32 cellular contexts compared by ENCODE assay signal in the genomic region with DNA sequence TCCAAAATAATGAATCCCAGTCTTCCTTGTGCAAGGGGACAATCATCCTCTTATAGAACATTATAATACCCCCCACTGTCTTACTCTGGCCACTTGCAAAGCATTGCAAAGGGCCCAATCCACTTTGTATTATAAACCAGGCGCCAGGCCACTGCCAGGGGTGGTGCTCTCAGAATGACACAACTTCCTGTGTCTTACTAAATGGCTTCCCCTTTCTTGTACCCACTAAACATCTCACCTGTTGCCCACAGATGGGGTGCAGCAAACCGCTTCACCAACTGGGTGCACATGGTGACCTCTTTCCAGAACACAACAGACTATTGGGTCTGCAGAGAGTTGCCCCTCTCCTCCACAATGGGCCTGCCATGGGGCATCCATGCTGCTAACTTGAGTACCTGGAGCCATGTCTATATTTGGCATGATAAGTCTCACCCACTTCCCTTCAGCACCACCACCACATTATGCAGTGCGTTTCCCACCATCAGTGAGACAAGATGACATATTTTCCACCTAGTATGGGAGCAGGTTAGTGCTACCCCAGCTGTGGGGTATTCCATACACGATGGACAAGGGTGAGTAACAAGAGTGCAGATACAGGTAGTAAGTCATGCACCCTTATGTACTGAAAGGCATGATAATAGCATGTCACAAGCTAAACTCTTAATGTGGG. TPM values are rescaled to one million over a fixed set of nuclear protein-coding genes. Genes with fewer than 3 reads are reported as not detected.
DNase-seq lines count a peak whose midpoint lies in the region; ATAC-seq, FAIRE-seq and TF ChIP-seq lines count a peak whose summit lies in the region.
"Had no signal": no experiment of that assay in that cellular context is flagged by ENCODE, and none has a peak within 500 bp of the region (broad histone marks: within the 10 kb centered on the region; RNA-seq: fewer than 3 reads in every experiment).

No MANE protein-coding gene starts in this region.

- H3K4me1 ChIP-seq in CD8-positive, alpha-beta memory T cell (ENCODE audit: insufficient read depth, low read length) = no peaks in the 10 kb centered on the region
- H3K4me1 ChIP-seq in HCT116 (ENCODE audit: control insufficient read depth in 1 of 2, insufficient read depth in 2 of 2, low read length in 2 of 2) (no peaks in the 10 kb centered on the region), small intestine (ENCODE audit: control insufficient read depth in 2 of 2, insufficient read depth in 1 of 2, low read depth in 1 of 2, low read length in 1 of 2) (no peaks in the 10 kb centered on the region)
- H3K4me1 ChIP-seq: left lung, parathyroid adenoma, right atrium auricular region, thyroid gland had no signal

- POLR2A ChIA-PET in CD8-positive, alpha-beta memory T cell (lab: Charles Lee) = no interaction called here
- POLR2A ChIA-PET in HCT116 (lab: Charles Lee) = no interaction called here

- H3K27me3 ChIP-seq in CD8-positive, alpha-beta memory T cell (ENCODE audit: insufficient read depth, low read length, poor library complexity, severe bottlenecking) = no peaks in the 10 kb centered on the region
- H3K27me3 ChIP-seq in HCT116 (ENCODE audit: insufficient read depth, low read length) = no peaks in the 10 kb centered on the region
- H3K27me3 ChIP-seq in small intestine (ENCODE audit: control insufficient read depth in 2 of 2, insufficient read depth in 2 of 2, low read length in 2 of 2) = no peaks in the 10 kb centered on the region
- H3K27me3 ChIP-seq: cardiac muscle cell, left lung, right atrium auricular region, thyroid gland had no signal

- no peak overlapping the region for H3K4me2 ChIP-seq in HCT116 (ENCODE audit: low read length)

- peaks cover 11 to 16% (median 14%) of the 10 kb centered on the region in 3 donors for H3K4me1 Mint-ChIP-seq in CD8-positive, alpha-beta memory T cell
- H3K4me1 Mint-ChIP-seq in activated naive CD8-positive, alpha-beta T cell treated with anti-CD3 and anti-CD28 coated beads for 36 hours = peaks cover 5% of the 10 kb centered on the region
- H3K4me1 Mint-ChIP-seq in natural killer cell treated with Interleukin-12 subunit alpha and Interleukin-12 subunit beta and Interleukin-15 and Interleukin-18, amount 100 ng/mL, for 72 hours (ENCODE audit: low read depth in 2 of 2) = peaks cover 9% of the 10 kb centered on the region in 2 donors

- RAD21 ChIA-PET in HCT116 (lab: Charles Lee; ENCODE audit: low non-redundant PET in 1 of 2, low total read pairs in 2 of 2, uncharacterized antibody in 2 of 2, unreplicated experiment in 2 of 2) = no interaction called here

- no peak overlapping the region for H3K4me3 Mint-ChIP-seq in CD8-positive, alpha-beta memory T cell
- H3K4me3 Mint-ChIP-seq in activated naive CD8-positive, alpha-beta T cell treated with anti-CD3 and anti-CD28 coated beads for 36 hours = no peak overlapping the region
- no peak overlapping the region for H3K4me3 Mint-ChIP-seq in natural killer cell treated with Interleukin-12 subunit alpha and Interleukin-12 subunit beta and Interleukin-15 and Interleukin-18, amount 100 ng/mL, for 72 hours
- H3K4me3 Mint-ChIP-seq: activated naive CD4-positive, alpha-beta T cell treated with anti-CD3 and anti-CD28 coated beads, Interleukin-2, amount 10 ng/mL, durations not matched to agents 7 days and 5 days; dendritic cell treated with granulocyte-macrophage colony-stimulating factor and Interleukin-4, amounts not matched to agents 40 ng/mL and 50 ng/mL, for 4 days; stimulated activated naive CD8-positive, alpha-beta T cell treated with anti-CD3 and anti-CD28 coated beads, Interleukin-15, Interleukin-2, amounts not matched to agents 100 ng/mL and 50 ng/mL, for 24 hours had no signal

- no peaks in the 10 kb centered on the region for H3K9me3 Mint-ChIP-seq in CD8-positive, alpha-beta memory T cell
- no peaks in the 10 kb centered on the region for H3K9me3 Mint-ChIP-seq in activated naive CD8-positive, alpha-beta T cell treated with anti-CD3 and anti-CD28 coated beads for 36 hours
- H3K9me3 Mint-ChIP-seq in natural killer cell treated with Interleukin-12 subunit alpha and Interleukin-12 subunit beta and Interleukin-15 and Interleukin-18, amount 100 ng/mL, for 72 hours = no peaks in the 10 kb centered on the region
- H3K9me3 Mint-ChIP-seq: activated naive CD4-positive, alpha-beta T cell treated with anti-CD3 and anti-CD28 coated beads, Interleukin-2, amount 10 ng/mL, durations not matched to agents 7 days and 5 days; dendritic cell treated with granulocyte-macrophage colony-stimulating factor and Interleukin-4, amounts not matched to agents 40 ng/mL and 50 ng/mL, for 4 days; stimulated activated naive CD8-positive, alpha-beta T cell treated with anti-CD3 and anti-CD28 coated beads, Interleukin-15, Interleukin-2, amounts not matched to agents 100 ng/mL and 50 ng/mL, for 24 hours had no signal

- H3K9ac ChIP-seq in HCT116 (ENCODE audit: low read length) = no peak overlapping the region
- H3K9ac ChIP-seq: parathyroid adenoma had no signal

- 89 to 96% (median 91%) methylated on average over 4 of the region's 4 CpGs for WGBS in small intestine, 3 donors

- H3K27ac ChIP-seq in CD8-positive, alpha-beta memory T cell (ENCODE audit: low read depth, low read length) = no peak overlapping the region
- H3K27ac ChIP-seq in HCT116 (ENCODE audit: low read depth, low read length) = no peak overlapping the region
- H3K27ac ChIP-seq in small intestine (ENCODE audit: low read depth in 1 of 2, low read length in 1 of 2) = no peak overlapping the region
- H3K27ac ChIP-seq: cardiac muscle cell, left lung, parathyroid adenoma, right atrium auricular region, thyroid gland had no signal

- no peaks in the 10 kb centered on the region for H3K9me2 ChIP-seq in HCT116 (ENCODE audit: insufficient read depth)

- DNase-seq in CD8-positive, alpha-beta memory T cell = no peak
- DNase-seq in HCT116 (ENCODE audit: low read depth, low spot score) (no peak), GM13976 (ENCODE audit: low spot score) (no peak), small intestine (no peak)
- DNase-seq in activated naive CD8-positive, alpha-beta T cell treated with anti-CD3 and anti-CD28 coated beads for 36 hours = no peak
- no peak for DNase-seq in natural killer cell treated with Interleukin-12 subunit alpha and Interleukin-12 subunit beta and Interleukin-15 and Interleukin-18, amount 100 ng/mL, for 72 hours (ENCODE audit: low spot score)
- DNase-seq: activated CD4-positive, CD25-positive, alpha-beta regulatory T cell; activated naive CD4-positive, alpha-beta T cell treated with anti-CD3 and anti-CD28 coated beads, Interleukin-2, amount 10 ng/mL, durations not matched to agents 7 days and 5 days; activated T-cell treated with anti-CD3 and anti-CD28 coated beads, Interleukin-2, amount 50 U/mL, for 48 hours; anterior cingulate cortex; DMS53; GF-D8; hypothalamus; left lung; NCI-H1417 treated with DMSO at 0.1 percent for 48 hours; NCI-H2081 treated with DMSO at 0.1 percent for 48 hours; NCI-H345; NCI-H748 treated with DMSO at 0.1 percent for 48 hours; stimulated activated CD4-positive, alpha-beta T cell treated with anti-CD3 and anti-CD28 coated beads, Interleukin-4, amount 100 ng/mL, for 1 hour; T1000; thyroid gland had no signal

- H2AFZ ChIP-seq in HCT116 (ENCODE audit: low read depth, low read length, poor library complexity, severe bottlenecking) = no peak overlapping the region
- H2AFZ ChIP-seq: parathyroid adenoma had no signal

- no peak for TF ChIP-seq CTCF in HCT116 (IDR thresholded peaks at IDR 0.05 in 2 of 3, conservative IDR thresholded peaks at IDR 0.05 in 1 of 3; ENCODE audit: borderline replicate concordance in 1 of 3, insufficient read depth in 1 of 3, low read depth in 2 of 3, low read length in 2 of 3)
- TF ChIP-seq CTCF in GM13976 (IDR thresholded peaks at IDR 0.05; ENCODE audit: borderline replicate concordance, control extremely low read depth, extremely low read depth, insufficient read depth, missing control alignments) = no peak

- no peaks in the 10 kb centered on the region for H4K20me1 ChIP-seq in HCT116 (ENCODE audit: insufficient read depth)

- H3K9me3 ChIP-seq in CD8-positive, alpha-beta memory T cell (ENCODE audit: low read length) = no peaks in the 10 kb centered on the region
- H3K9me3 ChIP-seq in HCT116 (ENCODE audit: control insufficient read depth in 1 of 2, insufficient read depth in 1 of 2, low read depth in 1 of 2, low read length in 2 of 2) (no peaks in the 10 kb centered on the region), small intestine (ENCODE audit: control insufficient read depth, low read depth) (no peaks in the 10 kb centered on the region)
- H3K9me3 ChIP-seq: left lung, right atrium auricular region, thyroid gland had no signal

- no peak for ATAC-seq in HCT116
- peak; percentile 69 to 83 for ATAC-seq in natural killer cell treated with Interleukin-12 subunit alpha and Interleukin-12 subunit beta and Interleukin-15 and Interleukin-18, amount 100 ng/mL, for 72 hours
- no peak for ATAC-seq in HG03469 (IDR thresholded peaks at IDR 0.05; ENCODE audit: unreplicated experiment)
- ATAC-seq: left lung, Right ventricle myocardium inferior had no signal

- no peak for FAIRE-seq in small intestine (lab: Jason Lieb, UNC)

- peak overlapping the region in 7 of 8 donors; percentile 21 to 90 (median 72) for H3K27ac Mint-ChIP-seq in CD8-positive, alpha-beta memory T cell
- peak overlapping the region; percentile 32 for H3K27ac Mint-ChIP-seq in activated naive CD8-positive, alpha-beta T cell treated with anti-CD3 and anti-CD28 coated beads for 36 hours
- H3K27ac Mint-ChIP-seq in natural killer cell treated with Interleukin-12 subunit alpha and Interleukin-12 subunit beta and Interleukin-15 and Interleukin-18, amount 100 ng/mL, for 72 hours = peak overlapping the region; percentile 38 to 48
- H3K27ac Mint-ChIP-seq: activated naive CD4-positive, alpha-beta T cell treated with anti-CD3 and anti-CD28 coated beads, Interleukin-2, amount 10 ng/mL, durations not matched to agents 7 days and 5 days; dendritic cell treated with granulocyte-macrophage colony-stimulating factor and Interleukin-4, amounts not matched to agents 40 ng/mL and 50 ng/mL, for 4 days; stimulated activated naive CD8-positive, alpha-beta T cell treated with anti-CD3 and anti-CD28 coated beads, Interleukin-15, Interleukin-2, amounts not matched to agents 100 ng/mL and 50 ng/mL, for 24 hours had no signal

- peaks cover 10 to 46% (median 25%) of the 10 kb centered on the region in 3 donors for H3K36me3 Mint-ChIP-seq in CD8-positive, alpha-beta memory T cell
- peaks cover 26% of the 10 kb centered on the region for H3K36me3 Mint-ChIP-seq in activated naive CD8-positive, alpha-beta T cell treated with anti-CD3 and anti-CD28 coated beads for 36 hours
- H3K36me3 Mint-ChIP-seq in natural killer cell treated with Interleukin-12 subunit alpha and Interleukin-12 subunit beta and Interleukin-15 and Interleukin-18, amount 100 ng/mL, for 72 hours = peaks cover 21% of the 10 kb centered on the region

- in situ Hi-C loops in GM13976 (cut with MboI; ENCODE audit: low sequenced_read_pairs, unreplicated experiment) = no loop called here

- intact Hi-C loops in HCT116 (cut with micrococcal nuclease) = no loop called here

- no peak overlapping the region for H3K4me3 ChIP-seq in CD8-positive, alpha-beta memory T cell (ENCODE audit: low read length)
- H3K4me3 ChIP-seq in HCT116 (replicated peaks in 1 of 2; ENCODE audit: low read depth in 1 of 2, low read length in 2 of 2) (no peak overlapping the region), small intestine (ENCODE audit: low read depth in 1 of 2, low read length in 2 of 2) (no peak overlapping the region)
- H3K4me3 ChIP-seq: cardiac muscle cell, left lung, right atrium auricular region, thyroid gland had no signal

- CTCF ChIA-PET in CD8-positive, alpha-beta memory T cell (lab: Charles Lee) = no interaction called here
- CTCF ChIA-PET in HCT116 (lab: Charles Lee) = no interaction called here

- H3K36me3 ChIP-seq in CD8-positive, alpha-beta memory T cell (ENCODE audit: insufficient read depth, low read length) = peaks cover 19% of the 10 kb centered on the region
- H3K36me3 ChIP-seq in HCT116 (ENCODE audit: control insufficient read depth in 1 of 2, insufficient read depth in 2 of 2, low read length in 2 of 2) = peaks cover 16 to 19% of the 10 kb centered on the region in 2 experiments; a peak in 3 of 4 replicates
- H3K36me3 ChIP-seq in small intestine (ENCODE audit: control insufficient read depth in 2 of 2, insufficient read depth in 2 of 2, low read length in 2 of 2) = peaks cover 10 to 13% of the 10 kb centered on the region in 2 donors
- H3K36me3 ChIP-seq: cardiac muscle cell had no signal

- no peak for TF ChIP-seq POLR2A in HCT116 (IDR thresholded peaks at IDR 0.05; ENCODE audit: borderline replicate concordance, extremely low read depth, insufficient read depth, insufficient read length)

- no peak for TF ChIP-seq RAD21 in HCT116 (IDR thresholded peaks at IDR 0.05; ENCODE audit: low read depth)

- peaks cover 0 to 2% of the 10 kb centered on the region in 2 donors for H3K27me3 Mint-ChIP-seq in CD8-positive, alpha-beta memory T cell
- H3K27me3 Mint-ChIP-seq in activated naive CD8-positive, alpha-beta T cell treated with anti-CD3 and anti-CD28 coated beads for 36 hours = no peaks in the 10 kb centered on the region
- H3K27me3 Mint-ChIP-seq in natural killer cell treated with Interleukin-12 subunit alpha and Interleukin-12 subunit beta and Interleukin-15 and Interleukin-18, amount 100 ng/mL, for 72 hours = no peaks in the 10 kb centered on the region
- H3K27me3 Mint-ChIP-seq: activated naive CD4-positive, alpha-beta T cell treated with anti-CD3 and anti-CD28 coated beads, Interleukin-2, amount 10 ng/mL, durations not matched to agents 7 days and 5 days; dendritic cell treated with granulocyte-macrophage colony-stimulating factor and Interleukin-4, amounts not matched to agents 40 ng/mL and 50 ng/mL, for 4 days; stimulated activated naive CD8-positive, alpha-beta T cell treated with anti-CD3 and anti-CD28 coated beads, Interleukin-15, Interleukin-2, amounts not matched to agents 100 ng/mL and 50 ng/mL, for 24 hours had no signal

- BruUV-seq in HCT116 (replicated peaks; lab: Mats Ljungman, UMichigan) = no TSS peak

- H3K79me2 ChIP-seq in HCT116 (ENCODE audit: insufficient read depth, low read length) = no peaks in the 10 kb centered on the region
- H3K79me2 ChIP-seq: parathyroid adenoma had no signal

RNA-seq across cellular contexts. Expression of gene OR2AE1, which starts 21.0 kb away (rescaled TPM):
- under 1 TPM in 1 of 2 experiments, not detected in 1; 0.26 TPM for total RNA-seq in CD8-positive, alpha-beta memory T cell
- polyA plus RNA-seq in CD8-positive, alpha-beta memory T cell = not detected
- total RNA-seq in HCT116 (2021; ENCODE audit: unreplicated experiment) = not detected
- not detected in 2 replicates for polyA plus RNA-seq in HCT116 (2012)
- not detected for total RNA-seq in activated naive CD8-positive, alpha-beta T cell treated with anti-CD3 and anti-CD28 coated beads for 36 hours
- under 1 TPM in 1 of 2 donors, not detected in 1; 0.36 TPM for total RNA-seq in natural killer cell treated with Interleukin-12 subunit alpha and Interleukin-12 subunit beta and Interleukin-15 and Interleukin-18, amount 100 ng/mL, for 72 hours
- polyA plus RNA-seq in small intestine = under 1 TPM in 1 of 3 donors, not detected in 2; 0.09 TPM
- total RNA-seq: cardiac muscle cell, H4, mononuclear cell, Right ventricle myocardium inferior had no signal
- polyA plus RNA-seq: cardiac muscle cell, neural cell had no signal

RNA-seq across cellular contexts. Expression of gene TRIM4, which starts 21.5 kb away (rescaled TPM):
- total RNA-seq in CD8-positive, alpha-beta memory T cell = 10 to 100 TPM; 30.0 to 31.0 TPM
- 25.8 TPM for polyA plus RNA-seq in CD8-positive, alpha-beta memory T cell
- 25.1 TPM for total RNA-seq in HCT116 (2021; ENCODE audit: unreplicated experiment)
- polyA plus RNA-seq in HCT116 (2012) = 17.3 and 19.1 TPM in 2 replicates
- total RNA-seq in activated naive CD8-positive, alpha-beta T cell treated with anti-CD3 and anti-CD28 coated beads for 36 hours = 10 to 100 TPM; 21.0 to 21.8 TPM
- 10 to 100 TPM; 29.9 to 30.8 TPM for total RNA-seq in natural killer cell treated with Interleukin-12 subunit alpha and Interleukin-12 subunit beta and Interleukin-15 and Interleukin-18, amount 100 ng/mL, for 72 hours
- polyA plus RNA-seq in small intestine = 10 to 100 TPM; 18.8 to 20.8 (median 19.1) TPM
- polyA plus RNA-seq: neural cell had no signal

RNA-seq across cellular contexts. Expression of gene GJC3, which starts 31.6 kb away (rescaled TPM):
- total RNA-seq in CD8-positive, alpha-beta memory T cell = under 1 TPM in 1 of 2 experiments, not detected in 1; 0.20 TPM
- not detected for polyA plus RNA-seq in CD8-positive, alpha-beta memory T cell
- total RNA-seq in HCT116 (2021; ENCODE audit: unreplicated experiment) = 0.76 TPM
- 0.21 and 0.47 TPM in 2 replicates for polyA plus RNA-seq in HCT116 (2012)
- 1 to 10 TPM in 1 of 2 experiments, under 1 TPM in 1; 0.52 to 1.2 TPM for total RNA-seq in activated naive CD8-positive, alpha-beta T cell treated with anti-CD3 and anti-CD28 coated beads for 36 hours
- total RNA-seq in natural killer cell treated with Interleukin-12 subunit alpha and Interleukin-12 subunit beta and Interleukin-15 and Interleukin-18, amount 100 ng/mL, for 72 hours = not detected
- under 1 TPM in 1 of 3 donors, not detected in 2; 0.33 TPM for polyA plus RNA-seq in small intestine
- total RNA-seq: cardiac muscle cell, fibroblast of lung, right atrium auricular region, thyroid gland had no signal
- polyA plus RNA-seq: cardiac muscle cell, fibroblast of lung, neural cell had no signal

Comparison
In these comparisons a context has a peak if more than half of its experiments do, and no peak if none do; other contexts are left out.
1. ATAC-seq: peak in natural killer cell treated with Interleukin-12 subunit alpha and Interleukin-12 subunit beta and Interleukin-15 and Interleukin-18, amount 100 ng/mL, for 72 hours (2 of 2); none in HCT116 (single experiment) and HG03469 (single experiment).
2. Peak in every context shown above with its lines, with median percentiles within 50 percentile points of each other: H3K27ac Mint-ChIP-seq.